In the genomic region with DNA sequence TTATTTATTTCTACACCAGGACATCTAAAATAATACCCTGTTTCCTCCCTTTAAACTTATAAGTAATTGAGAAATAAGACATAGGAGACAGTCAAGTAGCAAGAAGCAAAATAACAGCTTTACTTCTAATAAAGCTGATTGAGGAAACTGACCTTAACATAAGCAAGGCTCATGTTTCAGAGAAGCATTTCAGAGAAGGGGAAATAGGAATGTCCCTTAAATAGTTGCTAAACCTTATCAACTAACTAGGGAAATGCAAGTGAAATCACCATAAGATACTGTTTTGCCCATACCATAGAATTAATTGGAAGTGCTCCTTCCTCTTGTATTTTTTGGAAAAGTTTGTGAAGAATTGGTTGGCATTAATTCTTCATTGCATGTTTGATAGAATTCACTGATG, we compare ENCODE assay signal across 17 cellular contexts.
"Had no signal": no experiment of that assay in that cellular context is flagged by ENCODE, and none has a peak within 500 bp of the region (broad histone marks: within the 10 kb centered on the region; RNA-seq: fewer than 3 reads in every experiment).

No MANE protein-coding gene starts in this region.

- H3K27me3 Mint-ChIP-seq: progenitor cell of endocrine pancreas had no signal

- DNase-seq: hypothalamus; immature natural killer cell; islet precursor cell; kidney glomerular epithelial cell; left ventricle myocardium superior; lower lobe of right lung; natural killer cell; pancreas; right lobe of liver; small intestine; stimulated activated CD4-positive, alpha-beta T cell treated with anti-CD3 and anti-CD28 coated beads, Interleukin-15, amount 100 ng/mL, for 24 hours; stimulated activated CD4-positive, alpha-beta T cell treated with anti-CD3 and anti-CD28 coated beads, Interleukin-2, amount 100 ng/mL, for 48 hours; stimulated activated naive CD4-positive, alpha-beta T cell treated with Interleukin-2 at 50 U/mL for 16 hours; stomach; thyroid gland; trophoblast cell had no signal

- H3K27ac Mint-ChIP-seq: natural killer cell, progenitor cell of endocrine pancreas had no signal

- H3K4me3 Mint-ChIP-seq: immature natural killer cell, natural killer cell had no signal

- ATAC-seq: left ventricle myocardium superior, lower lobe of right lung, natural killer cell, pancreas, right lobe of liver had no signal
